ENCODE assay signal across 15 cellular contexts in the genomic region with DNA sequence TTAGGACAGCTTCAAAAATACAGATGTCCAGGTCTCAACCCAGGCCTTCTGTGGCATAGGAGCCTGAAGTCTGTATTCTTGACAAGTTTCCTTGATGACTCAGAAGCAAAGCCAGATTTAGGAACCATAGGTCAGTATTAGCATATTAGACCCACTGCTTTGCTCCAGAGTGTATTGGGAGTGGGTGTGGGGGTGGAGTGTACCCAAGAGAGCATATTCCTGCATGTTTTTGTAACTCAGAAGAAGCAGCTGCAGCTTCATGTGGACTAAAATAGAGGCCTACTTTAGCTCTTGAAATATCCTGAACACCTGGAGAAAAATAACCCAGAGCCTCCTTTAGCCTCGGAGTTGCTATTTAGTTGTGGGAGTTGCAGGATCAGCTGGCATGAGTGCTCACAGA.
"Had no signal": no experiment of that assay in that cellular context is flagged by ENCODE, and none has a peak within 500 bp of the region (broad histone marks: within the 10 kb centered on the region; RNA-seq: fewer than 3 reads in every experiment).

No MANE protein-coding gene starts in this region.

- H3K27ac ChIP-seq: esophagus squamous epithelium, pancreas, right lobe of liver, thoracic aorta had no signal

- H3K27me3 ChIP-seq: esophagus squamous epithelium, pancreas, right lobe of liver had no signal

- H3K9me3 Mint-ChIP-seq: activated naive CD4-positive, alpha-beta T cell treated with anti-CD3 and anti-CD28 coated beads, Interleukin-2, amount 50 U/mL, for 72 hours; naive thymus-derived CD4-positive, alpha-beta T cell; stimulated activated effector memory CD8-positive, alpha-beta T cell treated with anti-CD3 and anti-CD28 coated beads, Interleukin-12 subunit alpha, Interleukin-12 subunit beta, amount 100 ng/mL, for 72 hours had no signal

- H3K4me3 ChIP-seq: esophagus squamous epithelium, pancreas, right lobe of liver, smooth muscle cell, thoracic aorta had no signal

- DNase-seq: activated CD4-positive, alpha-beta T cell treated with anti-CD3 and anti-CD28 coated beads, Interleukin-2, amount 50 U/mL, for 48 hours; activated gamma-delta T cell treated with Interleukin-2 at 50 U/mL for 16 hours; amniotic stem cell; dermis blood vessel endothelial cell; effector memory CD4-positive, alpha-beta T cell; esophagus squamous epithelium; left ventricle myocardium superior; naive thymus-derived CD4-positive, alpha-beta T cell; pancreas; right lobe of liver; stimulated activated CD4-positive, alpha-beta T cell treated with anti-CD3 and anti-CD28 coated beads, Interleukin-4, amount 100 ng/mL, for 1 hour had no signal

- H3K27me3 Mint-ChIP-seq: naive thymus-derived CD4-positive, alpha-beta T cell had no signal

- H3K4me3 Mint-ChIP-seq: naive thymus-derived CD4-positive, alpha-beta T cell; stimulated activated effector memory CD8-positive, alpha-beta T cell treated with anti-CD3 and anti-CD28 coated beads, Interleukin-12 subunit alpha, Interleukin-12 subunit beta, amount 100 ng/mL, for 72 hours had no signal

- H3K9me3 ChIP-seq: esophagus squamous epithelium, pancreas, right lobe of liver, thoracic aorta had no signal

- H3K36me3 Mint-ChIP-seq: activated naive CD4-positive, alpha-beta T cell treated with anti-CD3 and anti-CD28 coated beads, Interleukin-2, amount 50 U/mL, for 72 hours; naive thymus-derived CD4-positive, alpha-beta T cell; stimulated activated effector memory CD8-positive, alpha-beta T cell treated with anti-CD3 and anti-CD28 coated beads, Interleukin-12 subunit alpha, Interleukin-12 subunit beta, amount 100 ng/mL, for 72 hours had no signal

- H3K27ac Mint-ChIP-seq: activated naive CD4-positive, alpha-beta T cell treated with anti-CD3 and anti-CD28 coated beads, Interleukin-2, amount 50 U/mL, for 72 hours; naive thymus-derived CD4-positive, alpha-beta T cell; stimulated activated effector memory CD8-positive, alpha-beta T cell treated with anti-CD3 and anti-CD28 coated beads, Interleukin-12 subunit alpha, Interleukin-12 subunit beta, amount 100 ng/mL, for 72 hours had no signal

- ATAC-seq: activated naive CD4-positive, alpha-beta T cell treated with anti-CD3 and anti-CD28 coated beads, Interleukin-2, amount 50 U/mL, for 72 hours; left ventricle myocardium superior; naive thymus-derived CD4-positive, alpha-beta T cell; pancreas; right lobe of liver; stimulated activated effector memory CD8-positive, alpha-beta T cell treated with anti-CD3 and anti-CD28 coated beads, Interleukin-12 subunit alpha, Interleukin-12 subunit beta, amount 100 ng/mL, for 72 hours had no signal

- H3K36me3 ChIP-seq: esophagus squamous epithelium, pancreas, right lobe of liver, thoracic aorta had no signal

- H3K4me2 ChIP-seq: smooth muscle cell had no signal
